11 cellular contexts compared by ENCODE assay signal in the genomic region with DNA sequence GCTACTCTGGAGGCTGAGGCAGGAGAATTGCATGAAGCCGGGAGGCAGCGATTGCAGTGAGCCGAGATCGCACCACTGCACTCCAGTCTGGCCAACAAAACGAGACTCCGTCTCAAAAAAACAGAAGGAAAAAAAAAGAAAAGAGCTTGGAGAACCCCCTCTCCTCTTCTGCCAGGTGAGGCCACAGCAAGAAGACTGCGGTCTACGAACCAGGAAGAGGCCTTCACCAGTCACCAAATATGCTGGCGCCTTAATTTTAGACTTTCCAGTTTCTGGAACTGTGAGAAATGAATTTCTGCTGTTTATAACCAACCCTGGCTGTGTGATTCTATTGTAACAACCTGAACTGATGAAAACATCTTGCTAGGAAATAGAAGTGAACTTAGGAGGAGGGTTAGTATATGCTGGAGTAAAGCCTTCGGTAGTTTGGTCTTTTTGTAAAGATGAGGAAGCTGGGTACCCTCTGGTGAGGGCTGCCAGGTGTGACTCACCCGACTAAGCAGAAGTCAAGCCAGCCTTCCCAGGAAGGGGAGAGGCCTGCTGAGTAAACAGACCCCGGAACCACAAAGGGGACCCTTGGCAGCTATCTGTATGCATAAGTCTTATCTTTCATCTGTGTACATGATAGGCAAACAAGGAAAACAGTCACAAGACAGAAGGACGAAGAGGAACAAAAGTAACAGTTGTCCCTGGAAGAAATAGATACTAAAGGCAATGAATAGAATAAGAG.
A peak's percentile ranks its signal among the peaks of the same experiment; 100 is the strongest.
DNase-seq lines count a peak whose midpoint lies in the region; ATAC-seq and TF ChIP-seq lines count a peak whose summit lies in the region.
"Had no signal": no experiment of that assay in that cellular context is flagged by ENCODE, and none has a peak within 500 bp of the region (broad histone marks: within the 10 kb centered on the region; RNA-seq: fewer than 3 reads in every experiment).

No MANE protein-coding gene starts in this region.

- H4K20me1 ChIP-seq in PC-3 (ENCODE audit: low read length): no peaks in the 10 kb centered on the region

- peaks cover 12% of the 10 kb centered on the region for H3K36me3 Mint-ChIP-seq in activated naive CD4-positive, alpha-beta T cell treated with anti-CD3 and anti-CD28 coated beads, Interleukin-2, amount 50 U/mL, for 24 hours

- no peak for DNase-seq in activated naive CD4-positive, alpha-beta T cell treated with anti-CD3 and anti-CD28 coated beads, Interleukin-2, amount 50 U/mL, for 16 hours
- DNase-seq in PC-3: peak; percentile 83
- peak; percentile 70 for DNase-seq in colonic mucosa
- DNase-seq in upper lobe of right lung: no peak
- DNase-seq in NCI-H446 treated with DMSO at 0.1 percent for 48 hours (lab: John Stamatoyannopoulos, UW): no peak
- DNase-seq in testis: no peak
- no peak for DNase-seq in Right ventricle myocardium superior
- DNase-seq: cortex of kidney, NCI-H1436 had no signal

- TF ChIP-seq POLR2A in testis (IDR thresholded peaks at IDR 0.05): no peak

- ATAC-seq in PC-3: peak; percentile 92
- peak; percentile 52 for ATAC-seq in upper lobe of right lung
- no peak for ATAC-seq in Right ventricle myocardium superior (ENCODE audit: poor library complexity)

- no peak overlapping the region for H3K4me3 ChIP-seq in PC-3 (ENCODE audit: low read length)
- H3K4me3 ChIP-seq in colonic mucosa: no peak overlapping the region
- H3K4me3 ChIP-seq in upper lobe of right lung: no peak overlapping the region
- no peak overlapping the region for H3K4me3 ChIP-seq in testis
- H3K4me3 ChIP-seq: thoracic aorta had no signal

- no peak overlapping the region for H2AFZ ChIP-seq in PC-3 (ENCODE audit: low read length)

- H3K36me3 ChIP-seq in PC-3 (ENCODE audit: low read depth, low read length): no peaks in the 10 kb centered on the region
- no peaks in the 10 kb centered on the region for H3K36me3 ChIP-seq in colonic mucosa
- H3K36me3 ChIP-seq in upper lobe of right lung: no peaks in the 10 kb centered on the region
- H3K36me3 ChIP-seq in testis (ENCODE audit: low read depth, missing control alignments): no peaks in the 10 kb centered on the region
- H3K36me3 ChIP-seq: thoracic aorta had no signal

- peaks cover 17% of the 10 kb centered on the region for H3K4me1 ChIP-seq in PC-3 (ENCODE audit: insufficient read depth, low read length)
- no peaks in the 10 kb centered on the region for H3K4me1 ChIP-seq in colonic mucosa
- no peaks in the 10 kb centered on the region for H3K4me1 ChIP-seq in upper lobe of right lung
- H3K4me1 ChIP-seq in testis: peaks cover 5% of the 10 kb centered on the region

- no peaks in the 10 kb centered on the region for H3K27me3 Mint-ChIP-seq in activated naive CD4-positive, alpha-beta T cell treated with anti-CD3 and anti-CD28 coated beads, Interleukin-2, amount 50 U/mL, for 24 hours

- WGBS in testis, 2 donors: 74 to 76% methylated on average over 13 of the region's 13 CpGs

- H3K9ac ChIP-seq in PC-3 (ENCODE audit: low read length) (no peak overlapping the region), colonic mucosa (ENCODE audit: low read depth in 2 of 2, low read length in 2 of 2) (no peak overlapping the region)

- H3F3A ChIP-seq in PC-3 (ENCODE audit: low read length, unreplicated experiment): no peaks in the 10 kb centered on the region

- no peaks in the 10 kb centered on the region for H3K9me2 ChIP-seq in PC-3 (replicated peaks; ENCODE audit: low read length)

- H3K9me3 Mint-ChIP-seq in activated naive CD4-positive, alpha-beta T cell treated with anti-CD3 and anti-CD28 coated beads, Interleukin-2, amount 50 U/mL, for 24 hours: peaks cover 10% of the 10 kb centered on the region

- CTCF ChIA-PET in PC-3 (lab: Charles Lee): no interaction called here

- intact Hi-C loops in PC-3 (cut with micrococcal nuclease) (no loop called here), colonic mucosa (cut with DNase I) (no loop called here), upper lobe of right lung (cut with DNase I) (no loop called here), testis (cut with DNase I; ENCODE audit: low total_unique reads) (no loop called here), Right ventricle myocardium superior (cut with DNase I) (no loop called here)

- H3K27me3 ChIP-seq in PC-3 (ENCODE audit: low read length) (peaks cover 6% of the 10 kb centered on the region; the same call in 1 of the 2 replicates), colonic mucosa (no peaks in the 10 kb centered on the region), upper lobe of right lung (no peaks in the 10 kb centered on the region), testis (no peaks in the 10 kb centered on the region)

- no peak for TF ChIP-seq CTCF in PC-3 (conservative IDR thresholded peaks at IDR 0.05; ENCODE audit: low read depth, low read length)
- TF ChIP-seq CTCF in colonic mucosa (IDR thresholded peaks at IDR 0.05): no peak
- no peak for TF ChIP-seq CTCF in upper lobe of right lung (IDR thresholded peaks at IDR 0.05)
- TF ChIP-seq CTCF in testis (IDR thresholded peaks at IDR 0.05): no peak

- H3K9me3 ChIP-seq in PC-3 (ENCODE audit: low read length) (0 out of 2 replicates have a peak, but pooled peaks cover 4% of the 10 kb centered on the region), colonic mucosa (no peaks in the 10 kb centered on the region), upper lobe of right lung (peaks cover 4% of the 10 kb centered on the region), testis (no peaks in the 10 kb centered on the region)

- H3K4me3 Mint-ChIP-seq in activated naive CD4-positive, alpha-beta T cell treated with anti-CD3 and anti-CD28 coated beads, Interleukin-2, amount 50 U/mL, for 24 hours: peak overlapping the region; percentile 61

- POLR2A ChIA-PET in PC-3 (lab: Charles Lee; ENCODE audit: unreplicated experiment): no interaction called here

- BruUV-seq in PC-3 (replicated peaks; lab: Mats Ljungman, UMichigan): no TSS peak

- peak overlapping the region; percentile 14 for H3K4me2 ChIP-seq in PC-3 (ENCODE audit: low read length)

- H3K27ac ChIP-seq in PC-3 (ENCODE audit: low read length) (no peak overlapping the region), colonic mucosa (no peak overlapping the region), upper lobe of right lung (no peak overlapping the region), testis (no peak overlapping the region)
- H3K27ac ChIP-seq: thoracic aorta had no signal

- peaks cover 19% of the 10 kb centered on the region for H3K4me1 Mint-ChIP-seq in activated naive CD4-positive, alpha-beta T cell treated with anti-CD3 and anti-CD28 coated beads, Interleukin-2, amount 50 U/mL, for 24 hours

- no peaks in the 10 kb centered on the region for H3K79me2 ChIP-seq in PC-3 (ENCODE audit: low read length)

- H3K27ac Mint-ChIP-seq in activated naive CD4-positive, alpha-beta T cell treated with anti-CD3 and anti-CD28 coated beads, Interleukin-2, amount 50 U/mL, for 24 hours: peak overlapping the region; percentile 92

Comparison
In these comparisons a context has a peak if more than half of its experiments do, and no peak if none do; other contexts are left out.
1. DNase-seq: peak in PC-3 (single experiment) and colonic mucosa (single experiment); none in activated naive CD4-positive, alpha-beta T cell treated with anti-CD3 and anti-CD28 coated beads, Interleukin-2, amount 50 U/mL, for 16 hours (single experiment), upper lobe of right lung (single experiment), NCI-H446 treated with DMSO at 0.1 percent for 48 hours (single experiment), testis (single experiment) and Right ventricle myocardium superior (single experiment).